In the genomic region with DNA sequence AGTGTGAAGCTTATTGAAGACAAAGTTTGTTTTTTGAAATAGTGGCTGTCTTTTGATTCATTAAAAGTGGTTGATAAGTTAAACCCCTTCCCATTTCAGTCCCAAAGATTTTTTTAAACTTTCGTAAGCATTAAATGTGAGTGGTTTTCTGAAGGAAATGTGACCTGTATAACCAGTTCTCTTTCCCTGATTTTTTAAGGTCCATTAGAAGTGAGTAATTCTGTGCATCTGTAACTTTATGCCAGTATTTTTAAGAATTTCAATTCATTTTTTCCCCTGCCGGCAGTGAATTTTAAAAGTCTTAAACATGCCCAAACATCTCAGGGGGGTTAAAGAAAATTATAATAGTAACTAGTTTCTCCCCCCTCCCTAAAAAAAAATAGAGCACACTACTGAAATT, we compare ENCODE assay signal across 28 cellular contexts.
"Had no signal": no experiment of that assay in that cellular context is flagged by ENCODE, and none has a peak within 500 bp of the region (broad histone marks: within the 10 kb centered on the region; RNA-seq: fewer than 3 reads in every experiment).

No MANE protein-coding gene starts in this region.

- H3K27ac Mint-ChIP-seq: activated B cell treated with CpG ODN at 0.5 μM for 24 hours; activated CD4-positive, alpha-beta memory T cell treated with anti-CD3 and anti-CD28 coated beads for 36 hours; activated CD4-positive, alpha-beta T cell treated with anti-CD3 and anti-CD28 coated beads, Interleukin-2, amount 10 ng/mL, durations not matched to agents 7 days and 5 days; activated naive CD4-positive, alpha-beta T cell treated with anti-CD3 and anti-CD28 coated beads, Interleukin-2, amount 50 U/mL, for 72 hours; activated naive CD8-positive, alpha-beta T cell treated with anti-CD3 and anti-CD28 coated beads, Interleukin-2, amount 50 U/mL, for 24 hours; T-cell had no signal

- FAIRE-seq: astrocyte, TTC549 had no signal

- H3K36me3 Mint-ChIP-seq: activated CD4-positive, alpha-beta memory T cell treated with anti-CD3 and anti-CD28 coated beads for 36 hours; activated naive CD4-positive, alpha-beta T cell treated with anti-CD3 and anti-CD28 coated beads, Interleukin-2, amount 50 U/mL, for 72 hours; T-cell had no signal

- H3K27ac ChIP-seq: brain microvascular endothelial cell had no signal

- H3K4me1 Mint-ChIP-seq: activated B cell treated with CpG ODN at 0.5 μM for 24 hours; activated CD4-positive, alpha-beta T cell treated with anti-CD3 and anti-CD28 coated beads, Interleukin-2, amount 10 ng/mL, durations not matched to agents 7 days and 5 days; activated naive CD8-positive, alpha-beta T cell treated with anti-CD3 and anti-CD28 coated beads, Interleukin-2, amount 50 U/mL, for 24 hours; T-cell had no signal

- ATAC-seq: activated naive CD4-positive, alpha-beta T cell treated with anti-CD3 and anti-CD28 coated beads, Interleukin-2, amount 50 U/mL, for 72 hours; activated naive CD8-positive, alpha-beta T cell treated with anti-CD3 and anti-CD28 coated beads, Interleukin-2, amount 50 U/mL, for 24 hours; activated T-cell treated with anti-CD3 and anti-CD28 coated beads, Interleukin-2, amount 50 U/mL, for 4 hours; T-cell had no signal

- H3K9me3 Mint-ChIP-seq: activated B cell treated with CpG ODN at 0.5 μM for 24 hours; activated CD4-positive, alpha-beta memory T cell treated with anti-CD3 and anti-CD28 coated beads for 36 hours; activated CD4-positive, alpha-beta T cell treated with anti-CD3 and anti-CD28 coated beads, Interleukin-2, amount 10 ng/mL, durations not matched to agents 7 days and 5 days; activated naive CD8-positive, alpha-beta T cell treated with anti-CD3 and anti-CD28 coated beads, Interleukin-2, amount 50 U/mL, for 24 hours had no signal

- H3K27me3 ChIP-seq: brain microvascular endothelial cell had no signal

- DNase-seq: activated B cell treated with CpG ODN at 0.5 μM for 24 hours; activated CD4-positive, alpha-beta memory T cell treated with anti-CD3 and anti-CD28 coated beads for 36 hours; activated CD4-positive, alpha-beta T cell treated with anti-CD3 and anti-CD28 coated beads for 1 hour; activated CD4-positive, alpha-beta T cell treated with anti-CD3 and anti-CD28 coated beads, Interleukin-2, amount 10 ng/mL, durations not matched to agents 7 days and 5 days; activated CD8-positive, alpha-beta memory T cell treated with anti-CD3 and anti-CD28 coated beads for 24 hours; activated effector memory CD4-positive, alpha-beta T cell treated with anti-CD3 and anti-CD28 coated beads, Interleukin-2, amount 50 U/mL, for 16 hours; activated naive CD4-positive, alpha-beta T cell treated with Interleukin-2 at 50 U/mL for 16 hours; activated naive CD8-positive, alpha-beta T cell treated with anti-CD3 and anti-CD28 coated beads, Interleukin-2, amount 50 U/mL, for 24 hours; activated T-cell treated with anti-CD3 and anti-CD28 coated beads, Interleukin-2, amount 50 U/mL, for 4 hours; amniotic stem cell; brain microvascular endothelial cell; MM.1S; NCI-H1105; NCI-H1436; NCI-H1694 treated with DMSO at 0.1 percent for 48 hours; NCI-H2029 treated with DMSO at 0.1 percent for 48 hours; NCI-H345; NCI-H510A; NCI-H526 treated with DMSO at 0.1 percent for 48 hours; NCI-H82; NK-92 treated with Interleukin-12 subunit alpha and Interleukin-12 subunit beta, amount 100 ng/mL, for 24 hours; SHP77 treated with DMSO at 0.1 percent for 48 hours; T-cell; T-helper 2 cell; T1000 had no signal

- H3K36me3 ChIP-seq: brain microvascular endothelial cell had no signal

- H3K27me3 Mint-ChIP-seq: activated B cell treated with CpG ODN at 0.5 μM for 24 hours; activated CD4-positive, alpha-beta T cell treated with anti-CD3 and anti-CD28 coated beads, Interleukin-2, amount 10 ng/mL, durations not matched to agents 7 days and 5 days; activated naive CD8-positive, alpha-beta T cell treated with anti-CD3 and anti-CD28 coated beads, Interleukin-2, amount 50 U/mL, for 24 hours had no signal

- H3K4me3 Mint-ChIP-seq: activated B cell treated with CpG ODN at 0.5 μM for 24 hours; activated CD4-positive, alpha-beta memory T cell treated with anti-CD3 and anti-CD28 coated beads for 36 hours; activated CD4-positive, alpha-beta T cell treated with anti-CD3 and anti-CD28 coated beads, Interleukin-2, amount 10 ng/mL, durations not matched to agents 7 days and 5 days; activated naive CD8-positive, alpha-beta T cell treated with anti-CD3 and anti-CD28 coated beads, Interleukin-2, amount 50 U/mL, for 24 hours; activated T-cell treated with anti-CD3 and anti-CD28 coated beads, Interleukin-2, amount 50 U/mL, for 4 hours; T-cell had no signal
